ENCODE assay signal across 14 cellular contexts in the genomic region with DNA sequence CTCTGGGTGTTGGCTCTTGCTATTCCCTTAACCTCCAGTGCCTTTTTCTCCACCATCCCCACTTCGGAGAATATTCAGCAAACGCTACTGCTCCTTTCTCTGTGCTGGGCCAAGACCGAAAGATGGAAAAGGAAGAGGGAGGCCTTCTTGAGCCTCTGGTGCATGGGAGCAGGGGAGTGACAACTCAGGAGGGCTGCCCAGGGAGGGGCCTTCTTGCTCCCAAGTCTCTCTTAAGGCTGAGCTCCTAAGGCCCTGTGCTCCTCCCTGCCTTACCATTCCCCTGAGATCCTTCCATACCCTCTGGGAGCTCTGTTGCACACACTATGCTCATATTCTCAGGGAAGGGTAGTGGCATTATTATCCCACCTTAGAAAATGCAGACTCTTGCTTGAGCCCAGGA. TPM values are rescaled to one million over a fixed set of nuclear protein-coding genes. Genes with fewer than 3 reads are reported as not detected.
DNase-seq lines count a peak whose midpoint lies in the region; ATAC-seq, FAIRE-seq and TF ChIP-seq lines count a peak whose summit lies in the region.
"Had no signal": no experiment of that assay in that cellular context is flagged by ENCODE, and none has a peak within 500 bp of the region (broad histone marks: within the 10 kb centered on the region; RNA-seq: fewer than 3 reads in every experiment).

No MANE protein-coding gene starts in this region.

- peak overlapping the region; percentile 33 for H3K27ac ChIP-seq in GM12878 (ENCODE audit: control insufficient read depth, insufficient read depth)
- H3K27ac ChIP-seq in naive thymus-derived CD4-positive, alpha-beta T cell (ENCODE audit: low read depth, low read length) = no peak overlapping the region

- H3K79me2 ChIP-seq in GM12878 (ENCODE audit: control insufficient read depth, insufficient read depth, low read length) = peaks cover 88% of the 10 kb centered on the region

- POLR2A ChIA-PET in GM12878 (lab: Charles Lee) = interaction anchor here (2.6 to 7.1 kb wide), 4 partner anchors 10 to 37 kb away, joined by 15 to 71 read pairs (median 50); partner anchors contain the start of gene SH2B3
- POLR2A ChIA-PET in naive thymus-derived CD4-positive, alpha-beta T cell (lab: Charles Lee) = interaction anchor here (0.7 to 9.4 kb wide), 4 partner anchors 11 to 1842 kb away, joined by 3 to 64 read pairs (median 8); partner anchors contain the start of gene SH2B3

- in situ Hi-C loops in GM12878 (cut with MboI) = loop anchor here (25.0 kb wide), 1 partner anchor 1772 kb away; the partner anchor contains the start of gene TPCN1

- no peak for FAIRE-seq in GM12878 (lab: Jason Lieb, UNC)

- BruUV-seq in GM12878 (replicated peaks; lab: Mats Ljungman, UMichigan) = no TSS peak

- no peak for TF ChIP-seq EP300 in GM12878 (IDR thresholded peaks at IDR 0.05; ENCODE audit: borderline replicate concordance in 1 of 2, control insufficient read depth in 1 of 2, low read depth in 2 of 2, low read length in 2 of 2)

- no peak for TF ChIP-seq POLR2A in GM12878 (IDR thresholded peaks at IDR 0.05; ENCODE audit: low read depth, low read length)

- H3K4me2 ChIP-seq in GM12878 (ENCODE audit: control insufficient read depth, insufficient read depth) = no peak overlapping the region

- ATAC-seq in natural killer cell (no peak), GM12878 (no peak)
- ATAC-seq in natural killer cell treated with Interleukin-12 subunit alpha and Interleukin-12 subunit beta and Interleukin-15 and Interleukin-18, amount 100 ng/mL, for 72 hours = no peak
- no peak for ATAC-seq in naive thymus-derived CD4-positive, alpha-beta T cell

- SMC1A ChIA-PET in GM12878 (lab: Charles Lee; ENCODE audit: uncharacterized antibody, unreplicated experiment) = interaction anchor here (1.0 to 7.8 kb wide), 4 partner anchors 8 to 42 kb away, joined by 4 to 104 read pairs (median 38); partner anchors contain the start of gene SH2B3

- peaks cover 86 to 92% of the 10 kb centered on the region in 2 donors for H3K4me1 Mint-ChIP-seq in natural killer cell
- peaks cover 74 to 78% of the 10 kb centered on the region in 2 donors for H3K4me1 Mint-ChIP-seq in natural killer cell treated with Interleukin-12 subunit alpha and Interleukin-12 subunit beta and Interleukin-15 and Interleukin-18, amount 100 ng/mL, for 72 hours (ENCODE audit: low read depth in 2 of 2)
- peaks cover 57 to 98% (median 92%) of the 10 kb centered on the region in 7 donors for H3K4me1 Mint-ChIP-seq in naive thymus-derived CD4-positive, alpha-beta T cell

- peak overlapping the region; percentile 96 to 100 for H3K27ac Mint-ChIP-seq in natural killer cell
- H3K27ac Mint-ChIP-seq in natural killer cell treated with Interleukin-12 subunit alpha and Interleukin-12 subunit beta and Interleukin-15 and Interleukin-18, amount 100 ng/mL, for 72 hours = no peak overlapping the region
- peak overlapping the region in 8 of 9 donors; percentile 79 to 99 (median 85) for H3K27ac Mint-ChIP-seq in naive thymus-derived CD4-positive, alpha-beta T cell

- RAD21 ChIA-PET in GM12878 (lab: Charles Lee; ENCODE audit: unreplicated experiment) = interaction anchor here (1.3 to 22.6 kb wide), 2 partner anchors 11 to 36 kb away, joined by 3 to 804 read pairs; partner anchors contain the start of gene SH2B3

- 90% methylated on average over 3 of the region's 3 CpGs for WGBS in GM12878 (ENCODE audit: insufficient coverage, insufficient replicate concordance, low lambda C conversion rate, missing lambda C conversion rate)

- no peaks in the 10 kb centered on the region for H3K27me3 ChIP-seq in GM12878 (replicated peaks in 1 of 2; ENCODE audit: control insufficient read depth in 2 of 2, insufficient read depth in 2 of 2, low read length in 1 of 2)
- H3K27me3 ChIP-seq in naive thymus-derived CD4-positive, alpha-beta T cell (ENCODE audit: control insufficient read depth in 2 of 2, insufficient read depth in 2 of 2, low read length in 2 of 2) = no peaks in the 10 kb centered on the region

- peaks cover 91% of the 10 kb centered on the region for H3K4me1 ChIP-seq in GM12878 (ENCODE audit: control insufficient read depth, insufficient read depth, low read length)
- H3K4me1 ChIP-seq in naive thymus-derived CD4-positive, alpha-beta T cell (ENCODE audit: control insufficient read depth in 2 of 2, insufficient read depth in 2 of 2, low read length in 2 of 2) = peaks cover 62 to 80% of the 10 kb centered on the region in 2 donors

- H2AFZ ChIP-seq in GM12878 (ENCODE audit: control insufficient read depth, low read depth, low read length) = no peak overlapping the region

- TF ChIP-seq CTCF in natural killer cell (IDR thresholded peaks at IDR 0.05) = no peak
- TF ChIP-seq CTCF in GM12878 (IDR thresholded peaks at IDR 0.05 in 2 of 3, conservative IDR thresholded peaks at IDR 0.05 in 1 of 3; ENCODE audit: control insufficient read depth in 2 of 3, extremely low read depth in 1 of 3, insufficient read depth in 1 of 3, low read depth in 3 of 3, low read length in 3 of 3) = no peak

- DNase-seq in natural killer cell = no peak
- DNase-seq in natural killer cell treated with Interleukin-12 subunit alpha and Interleukin-12 subunit beta and Interleukin-15 and Interleukin-18, amount 100 ng/mL, for 72 hours (ENCODE audit: low spot score) = no peak
- no peak for DNase-seq in GM12878 (ENCODE audit: low read depth, low spot score)
- DNase-seq in naive thymus-derived CD4-positive, alpha-beta T cell = no peak
- DNase-seq in NCI-H1417 treated with DMSO at 0.1 percent for 48 hours (lab: John Stamatoyannopoulos, UW) = no peak
- DNase-seq in stimulated activated naive CD4-positive, alpha-beta T cell (lab: John Stamatoyannopoulos, UW) = no peak
- DNase-seq in effector CD8-positive, alpha-beta T cell (lab: John Stamatoyannopoulos, UW) = no peak
- no peak for DNase-seq in SK-N-DZ (ENCODE audit: low spot score)
- DNase-seq: activated CD4-positive, CD25-positive, alpha-beta regulatory T cell treated with anti-CD3 and anti-CD28 coated beads, Interleukin-2, amount 50 U/mL, for 72 hours; cerebellar nuclear complex; GF-D8; NCI-H748 treated with DMSO at 0.1 percent for 48 hours; occipital lobe had no signal

- H3K4me3 Mint-ChIP-seq in natural killer cell = peak overlapping the region; percentile 47
- H3K4me3 Mint-ChIP-seq in natural killer cell treated with Interleukin-12 subunit alpha and Interleukin-12 subunit beta and Interleukin-15 and Interleukin-18, amount 100 ng/mL, for 72 hours = no peak overlapping the region
- H3K4me3 Mint-ChIP-seq in naive thymus-derived CD4-positive, alpha-beta T cell = no peak overlapping the region
- H3K4me3 Mint-ChIP-seq: B cell had no signal

- no peaks in the 10 kb centered on the region for H3K36me3 Mint-ChIP-seq in natural killer cell
- H3K36me3 Mint-ChIP-seq in natural killer cell treated with Interleukin-12 subunit alpha and Interleukin-12 subunit beta and Interleukin-15 and Interleukin-18, amount 100 ng/mL, for 72 hours = no peaks in the 10 kb centered on the region
- peaks cover 0 to 29% (median 0%) of the 10 kb centered on the region in 5 donors for H3K36me3 Mint-ChIP-seq in naive thymus-derived CD4-positive, alpha-beta T cell

- no peak overlapping the region for H3K9ac ChIP-seq in GM12878 (ENCODE audit: control insufficient read depth, insufficient read depth, low read length)

- TF ChIP-seq RAD21 in GM12878 (IDR thresholded peaks at IDR 0.05; ENCODE audit: insufficient read depth, low read depth, low read length) = no peak

- no peaks in the 10 kb centered on the region for H3K27me3 Mint-ChIP-seq in natural killer cell (ENCODE audit: low read depth in 2 of 2)
- H3K27me3 Mint-ChIP-seq in natural killer cell treated with Interleukin-12 subunit alpha and Interleukin-12 subunit beta and Interleukin-15 and Interleukin-18, amount 100 ng/mL, for 72 hours = no peaks in the 10 kb centered on the region
- no peaks in the 10 kb centered on the region for H3K27me3 Mint-ChIP-seq in naive thymus-derived CD4-positive, alpha-beta T cell
- H3K27me3 Mint-ChIP-seq: B cell had no signal

- H4K20me1 ChIP-seq in GM12878 (ENCODE audit: control insufficient read depth, insufficient read depth) = 0 out of 2 replicates have a peak, but pooled peaks cover 2% of the 10 kb centered on the region

- H3K4me3 ChIP-seq in GM12878 = no peak overlapping the region
- H3K4me3 ChIP-seq in naive thymus-derived CD4-positive, alpha-beta T cell (ENCODE audit: low read length) = no peak overlapping the region

- CTCF ChIA-PET in GM12878 (lab: Yijun Ruan, JAX) = interaction anchor here (13.0 to 27.3 kb wide), 2 partner anchors 13 to 38 kb away, joined by 160 to 1117 read pairs; partner anchors contain the start of gene SH2B3
- CTCF ChIA-PET in naive thymus-derived CD4-positive, alpha-beta T cell (lab: Charles Lee) = interaction anchor here (0.7 to 1.9 kb wide), 3 partner anchors 9 to 44 kb away, joined by 3 to 6 read pairs (median 5); no protein-coding TSS in a partner anchor

- peaks cover 20 to 36% of the 10 kb centered on the region in 2 experiments for H3K36me3 ChIP-seq in GM12878 (ENCODE audit: control insufficient read depth in 2 of 2, insufficient read depth in 2 of 2, low read length in 1 of 2)
- H3K36me3 ChIP-seq in naive thymus-derived CD4-positive, alpha-beta T cell (ENCODE audit: control insufficient read depth in 2 of 3, insufficient read depth in 3 of 3, low read length in 3 of 3) = peaks cover 0 to 23% (median 0%) of the 10 kb centered on the region in 3 experiments

- no peaks in the 10 kb centered on the region for H3K9me3 Mint-ChIP-seq in natural killer cell
- H3K9me3 Mint-ChIP-seq in natural killer cell treated with Interleukin-12 subunit alpha and Interleukin-12 subunit beta and Interleukin-15 and Interleukin-18, amount 100 ng/mL, for 72 hours = no peaks in the 10 kb centered on the region
- H3K9me3 Mint-ChIP-seq in naive thymus-derived CD4-positive, alpha-beta T cell = peaks cover 0 to 2% (median 0%) of the 10 kb centered on the region in 11 donors

- no peaks in the 10 kb centered on the region for H3K9me3 ChIP-seq in GM12878 (replicated peaks; ENCODE audit: control insufficient read depth, insufficient read depth, low read length)
- no peaks in the 10 kb centered on the region for H3K9me3 ChIP-seq in naive thymus-derived CD4-positive, alpha-beta T cell (ENCODE audit: control insufficient read depth in 2 of 3, low read length in 3 of 3)

- intact Hi-C loops in natural killer cell (cut with micrococcal nuclease) (no loop called here), GM12878 (cut with micrococcal nuclease; ENCODE audit: unreplicated experiment) (no loop called here)
- intact Hi-C loops in naive thymus-derived CD4-positive, alpha-beta T cell (cut with micrococcal nuclease) = no loop called here

RNA-seq across cellular contexts. Expression of gene SH2B3, which starts 34.9 kb away (rescaled TPM):
- total RNA-seq in natural killer cell (10 to 100 TPM; 68.1 to 81.3 (median 68.4) TPM), GM12878 (2014; rRNA removed) (32.3 and 32.5 TPM in 2 replicates), GM12878 (2014; rRNA removed; fragmentation: Illumina TruSeq; extraction: Trizol) (25.3 and 27.6 TPM in 2 replicates), GM12878 (2021) (43.2 and 46.4 TPM in 2 replicates)
- total RNA-seq in natural killer cell treated with Interleukin-12 subunit alpha and Interleukin-12 subunit beta and Interleukin-15 and Interleukin-18, amount 100 ng/mL, for 72 hours = 10 to 100 TPM in 1 of 2 donors, 1 to 10 TPM in 1; 10.0 to 12.2 TPM
- 28.3 and 28.4 TPM in 2 replicates for total RNA-seq in GM12878 (2013; cell fraction: nucleolus; rRNA removed)
- 18.6 TPM for polyA plus RNA-seq in GM12878 (2011; ENCODE audit: low read depth)
- polyA plus RNA-seq in GM12878 (2011; rRNA removed) (15.0 and 19.1 TPM in 2 replicates), GM12878 (2014; fragmentation: Illumina TruSeq; extraction: Trizol) (35.6 and 38.3 TPM in 2 replicates), GM12878 (2014; fragmentation: Nextera tagmentation; extraction: Ambion mirVana) (1 to 10 TPM; 5.8 to 8.5 TPM), GM12878 (2014; rRNA removed) (28.1 and 31.0 TPM in 2 replicates), GM12878 (2016; fragmentation: Nextera tagmentation; extraction: Ambion mirVana) (10 to 100 TPM in 1 of 2 experiments, 1 to 10 TPM in 1; 9.1 to 11.9 TPM)
- polyA plus RNA-seq in GM12878 (2011; cell fraction: cytosol; rRNA removed) = 19.4 and 21.7 TPM in 2 replicates
- polyA plus RNA-seq in GM12878 (2011; cell fraction: nucleus; rRNA removed) = 18.9 and 27.2 TPM in 2 replicates
- 18.0 and 25.3 TPM in 2 replicates for polyA plus RNA-seq in GM12878 (2012)
- polyA minus RNA-seq in GM12878 (2011; rRNA and poly(A)+ RNA removed) = 15.0 and 18.0 TPM in 2 replicates
- polyA minus RNA-seq in GM12878 (2011; cell fraction: cytosol; rRNA and poly(A)+ RNA removed) = 11.4 and 13.1 TPM in 2 replicates
- 4.8 and 11.5 TPM in 2 replicates for polyA minus RNA-seq in GM12878 (2011; cell fraction: nucleus; rRNA and poly(A)+ RNA removed)
- 10 to 100 TPM; 18.5 to 71.4 (median 29.8) TPM for total RNA-seq in naive thymus-derived CD4-positive, alpha-beta T cell
- polyA plus RNA-seq in naive thymus-derived CD4-positive, alpha-beta T cell = 1 to 10 TPM; 3.5 to 7.8 TPM
- polyA plus RNA-seq in SK-N-DZ (2014; cell fraction: cytosol; rRNA removed) = 2.7 and 4.7 TPM in 2 replicates
- polyA plus RNA-seq in SK-N-DZ (2014; cell fraction: nucleus; rRNA removed) = 1.7 and 2.3 TPM in 2 replicates

Comparison
In these comparisons a context has a peak if more than half of its experiments do, and no peak if none do; other contexts are left out.
1. H3K27ac Mint-ChIP-seq: peak in natural killer cell (2 of 2) and naive thymus-derived CD4-positive, alpha-beta T cell (8 of 9); none in natural killer cell treated with Interleukin-12 subunit alpha and Interleukin-12 subunit beta and Interleukin-15 and Interleukin-18, amount 100 ng/mL, for 72 hours (0 of 2).